17 cellular contexts compared by ENCODE assay signal in genomic region chr3:17028363-17028762, GRCh38.
"Had no signal": no experiment of that assay in that cellular context is flagged by ENCODE, and none has a peak within 500 bp of the region (broad histone marks: within the 10 kb centered on the region; RNA-seq: fewer than 3 reads in every experiment).

No MANE protein-coding gene starts in this region.

- H3K4me1 ChIP-seq: lower lobe of right lung, upper lobe of right lung had no signal

- H3K27ac ChIP-seq: adrenal gland, lower lobe of right lung, neural progenitor cell, upper lobe of right lung had no signal

- H3K27me3 Mint-ChIP-seq: activated naive CD8-positive, alpha-beta T cell; naive thymus-derived CD8-positive, alpha-beta T cell had no signal

- H3K9me3 ChIP-seq: adrenal gland, lower lobe of right lung, upper lobe of right lung had no signal

- DNase-seq: activated CD4-positive, alpha-beta T cell treated with anti-CD3 and anti-CD28 coated beads for 4 hours; activated CD4-positive, alpha-beta T cell treated with anti-CD3 and anti-CD28 coated beads, Interleukin-2, amount 50 U/mL, for 48 hours; activated CD4-positive, CD25-positive, alpha-beta regulatory T cell; activated gamma-delta T cell treated with Interleukin-2 at 50 U/mL for 16 hours; adrenal gland; cerebellar nuclear complex; kidney; lower lobe of right lung; naive thymus-derived CD8-positive, alpha-beta T cell; retina; stimulated activated CD4-positive, alpha-beta T cell treated with anti-CD3 and anti-CD28 coated beads, Interleukin-2, amount 100 ng/mL, for 48 hours; stimulated activated naive CD8-positive, alpha-beta T cell treated with anti-CD3 and anti-CD28 coated beads, Interleukin-15, Interleukin-2, amounts not matched to agents 100 U/mL and 50 U/mL, for 24 hours; upper lobe of right lung had no signal

- H3K9me3 Mint-ChIP-seq: activated T-helper 1 cell treated with anti-CD3 and anti-CD28 coated beads, Interleukin-12 subunit alpha, Interleukin-12 subunit beta, Interleukin-2, Interleukin-4 antibody, amounts not matched to agents 30 ng/mL and 10 ng/mL and 1 ng/mL, durations not matched to agents 14 hours and 24 hours and 36 hours; naive thymus-derived CD8-positive, alpha-beta T cell; neural progenitor cell had no signal

- H3K4me3 ChIP-seq: adrenal gland, coronary artery, lower lobe of right lung, neural progenitor cell, upper lobe of right lung had no signal

- ATAC-seq: naive thymus-derived CD8-positive, alpha-beta T cell; stimulated activated naive CD8-positive, alpha-beta T cell treated with anti-CD3 and anti-CD28 coated beads, Interleukin-15, Interleukin-2, amounts not matched to agents 100 U/mL and 50 U/mL, for 24 hours; upper lobe of right lung had no signal

- H3K36me3 ChIP-seq: adrenal gland, lower lobe of right lung, neural progenitor cell, upper lobe of right lung had no signal

- H3K27ac Mint-ChIP-seq: activated T-helper 1 cell treated with anti-CD3 and anti-CD28 coated beads, Interleukin-12 subunit alpha, Interleukin-12 subunit beta, Interleukin-2, Interleukin-4 antibody, amounts not matched to agents 30 ng/mL and 10 ng/mL and 1 ng/mL, durations not matched to agents 14 hours and 24 hours and 36 hours; neural progenitor cell had no signal

- H3K36me3 Mint-ChIP-seq: neural progenitor cell had no signal

- H3K27me3 ChIP-seq: adrenal gland, neural progenitor cell, upper lobe of right lung had no signal

- H3K4me3 Mint-ChIP-seq: activated naive CD8-positive, alpha-beta T cell; activated T-helper 1 cell treated with anti-CD3 and anti-CD28 coated beads, Interleukin-12 subunit alpha, Interleukin-12 subunit beta, Interleukin-2, Interleukin-4 antibody, amounts not matched to agents 30 ng/mL and 10 ng/mL and 1 ng/mL, durations not matched to agents 14 hours and 24 hours and 36 hours; neural progenitor cell had no signal
